In genomic region chr19:16206046-16206605, GRCh38 we compare ENCODE assay signal across 1 cellular context.
TF ChIP-seq lines count a peak whose summit lies in the region.

No MANE protein-coding gene starts in this region.

TF ChIP-seq in HepG2, 621 proteins besides CTCF, POLR2A, EP300 and RAD21:
- TF ChIP-seq ARID2 (CRISPR knock-in tag; IDR thresholded peaks at IDR 0.05; ENCODE audit: borderline replicate concordance) = no peak
- TF ChIP-seq AGO2 (optimal IDR thresholded peaks at IDR 0.05; ENCODE audit: low read depth, low read length) = peak; percentile 0
- peak; percentile 51; the same call in 1 of the 2 replicates for TF ChIP-seq ZNF263 (CRISPR knock-in tag; IDR thresholded peaks at IDR 0.05)
